10 cellular contexts compared by ENCODE assay signal in the genomic region with DNA sequence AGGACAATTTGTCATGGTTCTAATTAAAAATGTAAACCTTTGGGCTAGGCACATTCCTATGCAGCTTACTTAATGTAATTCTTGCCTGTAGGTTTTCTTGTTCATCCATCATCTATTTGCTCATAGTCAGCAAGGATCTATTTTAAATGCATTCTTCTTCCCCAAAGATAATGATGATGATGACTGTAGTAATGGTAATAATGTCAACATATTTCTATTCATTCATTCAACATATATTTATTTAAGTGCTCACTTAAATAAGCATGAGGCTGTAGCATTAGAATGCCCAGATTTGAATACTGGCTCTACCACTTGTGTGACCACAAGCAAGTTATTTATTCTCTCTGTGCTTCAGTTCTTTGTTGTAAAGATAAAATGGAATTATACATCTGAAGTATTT.
"Had no signal": no experiment of that assay in that cellular context is flagged by ENCODE, and none has a peak within 500 bp of the region (broad histone marks: within the 10 kb centered on the region; RNA-seq: fewer than 3 reads in every experiment).

No MANE protein-coding gene starts in this region.

- H3K27ac Mint-ChIP-seq: HFFc6 had no signal

- H3K36me3 ChIP-seq: HAP-1 had no signal

- H3K4me1 ChIP-seq: HAP-1 had no signal

- H3K4me3 ChIP-seq: GM23248, HAP-1, K562 had no signal

- H2AFZ ChIP-seq: GM23248 had no signal

- H3K4me3 Mint-ChIP-seq: HFFc6 had no signal

- H3K9ac ChIP-seq: GM23248 had no signal

- DNase-seq: GM23248, GOT3, H7, HFFc6, IMR-90, KG1 had no signal

- H3K27ac ChIP-seq: GM23248, HL-60 had no signal

- FAIRE-seq: K562 had no signal

- ATAC-seq: HCT116, K562 had no signal

- H3K9me3 ChIP-seq: HAP-1 had no signal
